ENCODE assay signal across 1 cellular context in the genomic region with DNA sequence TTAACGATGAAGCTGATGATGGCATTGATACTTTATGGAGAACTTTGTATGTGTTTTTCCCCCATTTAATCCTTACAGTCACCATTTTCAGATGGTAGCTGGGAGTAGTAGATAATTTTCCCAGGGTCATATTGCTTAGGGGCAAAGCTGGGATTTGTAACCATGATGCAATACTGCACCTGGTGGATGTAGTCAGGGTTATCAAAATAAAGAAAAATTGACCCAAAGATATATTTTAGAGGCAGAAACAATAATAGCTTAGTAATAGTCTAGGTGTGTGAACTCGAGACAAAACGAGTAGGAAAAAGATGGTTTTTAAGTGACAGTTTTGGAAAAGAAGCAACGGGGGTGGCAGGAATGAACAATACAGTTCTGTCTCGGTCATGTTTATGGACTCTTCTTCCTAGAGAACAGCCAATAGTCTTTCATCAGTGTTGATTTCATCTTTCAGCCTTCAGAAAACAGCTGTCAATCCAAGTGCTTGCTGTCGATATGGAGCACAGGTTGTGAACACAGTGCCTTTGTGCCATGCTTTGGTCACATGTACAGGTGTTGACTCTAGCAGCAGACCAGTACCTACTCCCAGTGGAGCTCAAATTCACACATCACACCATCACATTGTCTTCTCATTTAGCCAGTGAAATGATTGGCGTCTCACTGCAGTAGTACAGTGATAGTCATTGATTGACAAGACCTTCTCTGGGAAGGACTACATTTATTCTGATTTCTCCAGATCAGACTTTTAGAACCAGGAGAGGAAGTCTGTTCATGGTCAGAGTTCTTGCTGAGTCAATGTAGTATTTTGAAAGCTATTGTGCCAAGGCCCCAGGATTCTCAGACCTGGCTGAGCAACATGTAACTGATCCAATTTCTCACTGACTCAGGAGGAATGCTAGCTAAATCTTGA.
TF ChIP-seq lines count a peak whose summit lies in the region.

No MANE protein-coding gene starts in this region.

TF ChIP-seq in HepG2, 621 proteins besides CTCF, POLR2A, EP300 and RAD21 (continued from another document and continues in another):
- TF ChIP-seq, protein P1, sequence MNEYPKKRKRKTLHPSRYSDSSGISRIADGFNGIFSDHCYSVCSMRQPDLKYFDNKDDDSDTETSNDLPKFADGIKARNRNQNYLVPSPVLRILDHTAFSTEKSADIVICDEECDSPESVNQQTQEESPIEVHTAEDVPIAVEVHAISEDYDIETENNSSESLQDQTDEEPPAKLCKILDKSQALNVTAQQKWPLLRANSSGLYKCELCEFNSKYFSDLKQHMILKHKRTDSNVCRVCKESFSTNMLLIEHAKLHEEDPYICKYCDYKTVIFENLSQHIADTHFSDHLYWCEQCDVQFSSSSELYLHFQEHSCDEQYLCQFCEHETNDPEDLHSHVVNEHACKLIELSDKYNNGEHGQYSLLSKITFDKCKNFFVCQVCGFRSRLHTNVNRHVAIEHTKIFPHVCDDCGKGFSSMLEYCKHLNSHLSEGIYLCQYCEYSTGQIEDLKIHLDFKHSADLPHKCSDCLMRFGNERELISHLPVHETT (CRISPR knock-in tag; conservative IDR thresholded peaks at IDR 0.05) = no peak
- TF ChIP-seq, protein P2, sequence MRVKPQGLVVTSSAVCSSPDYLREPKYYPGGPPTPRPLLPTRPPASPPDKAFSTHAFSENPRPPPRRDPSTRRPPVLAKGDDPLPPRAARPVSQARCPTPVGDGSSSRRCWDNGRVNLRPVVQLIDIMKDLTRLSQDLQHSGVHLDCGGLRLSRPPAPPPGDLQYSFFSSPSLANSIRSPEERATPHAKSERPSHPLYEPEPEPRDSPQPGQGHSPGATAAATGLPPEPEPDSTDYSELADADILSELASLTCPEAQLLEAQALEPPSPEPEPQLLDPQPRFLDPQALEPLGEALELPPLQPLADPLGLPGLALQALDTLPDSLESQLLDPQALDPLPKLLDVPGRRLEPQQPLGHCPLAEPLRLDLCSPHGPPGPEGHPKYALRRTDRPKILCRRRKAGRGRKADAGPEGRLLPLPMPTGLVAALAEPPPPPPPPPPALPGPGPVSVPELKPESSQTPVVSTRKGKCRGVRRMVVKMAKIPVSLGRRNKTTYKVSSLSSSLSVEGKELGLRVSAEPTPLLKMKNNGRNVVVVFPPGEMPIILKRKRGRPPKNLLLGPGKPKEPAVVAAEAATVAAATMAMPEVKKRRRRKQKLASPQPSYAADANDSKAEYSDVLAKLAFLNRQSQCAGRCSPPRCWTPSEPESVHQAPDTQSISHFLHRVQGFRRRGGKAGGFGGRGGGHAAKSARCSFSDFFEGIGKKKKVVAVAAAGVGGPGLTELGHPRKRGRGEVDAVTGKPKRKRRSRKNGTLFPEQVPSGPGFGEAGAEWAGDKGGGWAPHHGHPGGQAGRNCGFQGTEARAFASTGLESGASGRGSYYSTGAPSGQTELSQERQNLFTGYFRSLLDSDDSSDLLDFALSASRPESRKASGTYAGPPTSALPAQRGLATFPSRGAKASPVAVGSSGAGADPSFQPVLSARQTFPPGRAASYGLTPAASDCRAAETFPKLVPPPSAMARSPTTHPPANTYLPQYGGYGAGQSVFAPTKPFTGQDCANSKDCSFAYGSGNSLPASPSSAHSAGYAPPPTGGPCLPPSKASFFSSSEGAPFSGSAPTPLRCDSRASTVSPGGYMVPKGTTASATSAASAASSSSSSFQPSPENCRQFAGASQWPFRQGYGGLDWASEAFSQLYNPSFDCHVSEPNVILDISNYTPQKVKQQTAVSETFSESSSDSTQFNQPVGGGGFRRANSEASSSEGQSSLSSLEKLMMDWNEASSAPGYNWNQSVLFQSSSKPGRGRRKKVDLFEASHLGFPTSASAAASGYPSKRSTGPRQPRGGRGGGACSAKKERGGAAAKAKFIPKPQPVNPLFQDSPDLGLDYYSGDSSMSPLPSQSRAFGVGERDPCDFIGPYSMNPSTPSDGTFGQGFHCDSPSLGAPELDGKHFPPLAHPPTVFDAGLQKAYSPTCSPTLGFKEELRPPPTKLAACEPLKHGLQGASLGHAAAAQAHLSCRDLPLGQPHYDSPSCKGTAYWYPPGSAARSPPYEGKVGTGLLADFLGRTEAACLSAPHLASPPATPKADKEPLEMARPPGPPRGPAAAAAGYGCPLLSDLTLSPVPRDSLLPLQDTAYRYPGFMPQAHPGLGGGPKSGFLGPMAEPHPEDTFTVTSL (CRISPR knock-in tag; IDR thresholded peaks at IDR 0.05; ENCODE audit: borderline replicate concordance) = peak; percentile 97
- peak; percentile 42 for TF ChIP-seq CBX1 (IDR thresholded peaks at IDR 0.05; ENCODE audit: low read depth)
- peak; percentile 98; the same call in 1 of the 2 replicates for TF ChIP-seq ZNF292 (CRISPR knock-in tag; IDR thresholded peaks at IDR 0.05; ENCODE audit: borderline replicate concordance, low read depth)
- no peak for TF ChIP-seq ZNF816 (CRISPR knock-in tag; IDR thresholded peaks at IDR 0.05; ENCODE audit: borderline replicate concordance)
- peak; percentile 88 for TF ChIP-seq ZNF792 (CRISPR knock-in tag; IDR thresholded peaks at IDR 0.05)
- no peak for TF ChIP-seq MAZ (IDR thresholded peaks at IDR 0.05; ENCODE audit: borderline replicate concordance, low read depth, low read length)
- peak; percentile 69; the same call in 1 of the 2 replicates for TF ChIP-seq MAZ (CRISPR knock-in tag; IDR thresholded peaks at IDR 0.05; ENCODE audit: low read depth)
- peak; percentile 86; the same call in 1 of the 2 replicates for TF ChIP-seq TFDP1 (CRISPR knock-in tag; IDR thresholded peaks at IDR 0.05; ENCODE audit: borderline replicate concordance)
- TF ChIP-seq ZNF331 (CRISPR knock-in tag; IDR thresholded peaks at IDR 0.05) = peak; percentile 95
- peak; percentile 94; the same call in 1 of the 2 replicates for TF ChIP-seq ZBTB20 (CRISPR knock-in tag; IDR thresholded peaks at IDR 0.05; ENCODE audit: borderline replicate concordance, low read depth)
- TF ChIP-seq ZNF275 (CRISPR knock-in tag; IDR thresholded peaks at IDR 0.05; ENCODE audit: borderline replicate concordance) = peak; percentile 79; the same call in 1 of the 2 replicates
- TF ChIP-seq HNF1B (CRISPR knock-in tag; IDR thresholded peaks at IDR 0.05) = peak; percentile 94; the same call in 1 of the 2 replicates
- TF ChIP-seq SIX1 (CRISPR knock-in tag; IDR thresholded peaks at IDR 0.05; ENCODE audit: borderline replicate concordance) = peak; percentile 88; the same call in 1 of the 2 replicates
- peak; percentile 99 for TF ChIP-seq POGZ (CRISPR knock-in tag; IDR thresholded peaks at IDR 0.05)
- TF ChIP-seq NFYB (CRISPR knock-in tag; IDR thresholded peaks at IDR 0.05) = peak; percentile 40; the same call in 1 of the 2 replicates
- no peak for TF ChIP-seq ZNF333 (CRISPR knock-in tag; IDR thresholded peaks at IDR 0.05; ENCODE audit: borderline replicate concordance)
- TF ChIP-seq GABPB1 (CRISPR knock-in tag; IDR thresholded peaks at IDR 0.05) = peak; percentile 63; the same call in 1 of the 2 replicates
- TF ChIP-seq SNAPC2 (CRISPR knock-in tag; IDR thresholded peaks at IDR 0.05) = peak; percentile 80; the same call in 1 of the 2 replicates
- peak; percentile 71 for TF ChIP-seq CEBPG (CRISPR knock-in tag; IDR thresholded peaks at IDR 0.05)
- peak; percentile 89 for TF ChIP-seq AKAP8 (CRISPR knock-in tag; IDR thresholded peaks at IDR 0.05)
- TF ChIP-seq GLI4 (CRISPR knock-in tag; IDR thresholded peaks at IDR 0.05; ENCODE audit: borderline replicate concordance) = peak; percentile 56; the same call in 1 of the 2 replicates
- TF ChIP-seq ZSCAN29 (CRISPR knock-in tag; conservative IDR thresholded peaks at IDR 0.05) = peak; percentile 96
- no peak for TF ChIP-seq REXO4 (CRISPR knock-in tag; IDR thresholded peaks at IDR 0.05; ENCODE audit: borderline replicate concordance)
- TF ChIP-seq ZNF264 (CRISPR knock-in tag; IDR thresholded peaks at IDR 0.05) = 0 out of 2 replicates have a peak, but pooled peaks have one; percentile 81
- TF ChIP-seq JUN (CRISPR knock-in tag; IDR thresholded peaks at IDR 0.05) = peak; percentile 92
- TF ChIP-seq ZBTB38 (CRISPR knock-in tag; IDR thresholded peaks at IDR 0.05) = peak; percentile 93
- TF ChIP-seq RCOR2 (CRISPR knock-in tag; IDR thresholded peaks at IDR 0.05) = peak; percentile 97
- TF ChIP-seq GTF2F1 (IDR thresholded peaks at IDR 0.05; ENCODE audit: low read length) = no peak
- no peak for TF ChIP-seq PAWR (CRISPR knock-in tag; IDR thresholded peaks at IDR 0.05; ENCODE audit: borderline replicate concordance)
- TF ChIP-seq PHF5A (CRISPR knock-in tag; IDR thresholded peaks at IDR 0.05; ENCODE audit: low read depth, unreplicated experiment) = peak; percentile 95
- TF ChIP-seq ZNF205 (CRISPR knock-in tag; IDR thresholded peaks at IDR 0.05) = peak; percentile 95
- peak; percentile 54; the same call in 1 of the 2 replicates for TF ChIP-seq ZNF563 (CRISPR knock-in tag; IDR thresholded peaks at IDR 0.05)
- TF ChIP-seq ZSCAN9 (CRISPR knock-in tag; IDR thresholded peaks at IDR 0.05; ENCODE audit: borderline replicate concordance) = peak; percentile 96
- peak; percentile 98 for TF ChIP-seq CBX5 (CRISPR knock-in tag; IDR thresholded peaks at IDR 0.05; ENCODE audit: borderline replicate concordance)
- TF ChIP-seq, protein P3, sequence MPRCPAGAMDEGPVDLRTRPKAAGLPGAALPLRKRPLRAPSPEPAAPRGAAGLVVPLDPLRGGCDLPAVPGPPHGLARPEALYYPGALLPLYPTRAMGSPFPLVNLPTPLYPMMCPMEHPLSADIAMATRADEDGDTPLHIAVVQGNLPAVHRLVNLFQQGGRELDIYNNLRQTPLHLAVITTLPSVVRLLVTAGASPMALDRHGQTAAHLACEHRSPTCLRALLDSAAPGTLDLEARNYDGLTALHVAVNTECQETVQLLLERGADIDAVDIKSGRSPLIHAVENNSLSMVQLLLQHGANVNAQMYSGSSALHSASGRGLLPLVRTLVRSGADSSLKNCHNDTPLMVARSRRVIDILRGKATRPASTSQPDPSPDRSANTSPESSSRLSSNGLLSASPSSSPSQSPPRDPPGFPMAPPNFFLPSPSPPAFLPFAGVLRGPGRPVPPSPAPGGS (CRISPR knock-in tag; IDR thresholded peaks at IDR 0.05) = peak; percentile 70; the same call in 1 of the 2 replicates
- TF ChIP-seq RNF2 (conservative IDR thresholded peaks at IDR 0.05; ENCODE audit: low read depth) = peak; percentile 64; the same call in 1 of the 2 replicates
- peak; percentile 67; the same call in 1 of the 2 replicates for TF ChIP-seq ONECUT2 (CRISPR knock-in tag; IDR thresholded peaks at IDR 0.05)
- peak; percentile 86 for TF ChIP-seq ZBTB39 (CRISPR knock-in tag; IDR thresholded peaks at IDR 0.05)
- peak; percentile 98 for TF ChIP-seq TFE3 (CRISPR knock-in tag; IDR thresholded peaks at IDR 0.05)
- TF ChIP-seq ZNF34 (CRISPR knock-in tag; IDR thresholded peaks at IDR 0.05; ENCODE audit: borderline replicate concordance) = peak; percentile 84; the same call in 1 of the 2 replicates
- no peak for TF ChIP-seq ZNF562 (CRISPR knock-in tag; IDR thresholded peaks at IDR 0.05; ENCODE audit: borderline replicate concordance)
- TF ChIP-seq SRSF4 (IDR thresholded peaks at IDR 0.05; ENCODE audit: low read depth, low read length, poor library complexity, severe bottlenecking) = no peak
